In the genomic region with DNA sequence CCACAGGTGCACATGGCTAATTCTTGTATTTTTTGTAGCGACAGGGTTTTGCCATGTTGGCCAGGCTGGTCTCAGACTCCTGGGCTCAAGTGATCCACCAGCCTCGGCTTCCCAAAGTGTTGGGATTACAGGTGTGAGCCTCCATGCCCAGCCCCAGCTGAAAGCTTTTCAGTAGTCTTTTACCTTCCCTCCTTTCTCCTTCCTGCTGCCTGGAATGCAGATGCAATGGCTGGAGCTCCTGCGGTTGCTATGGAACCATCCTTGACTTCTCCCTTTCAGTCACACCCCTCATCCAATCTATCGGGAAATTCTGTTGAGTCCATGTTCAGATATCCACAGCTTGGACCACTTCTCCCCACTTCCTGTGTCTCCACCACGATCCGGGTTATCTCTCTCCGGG, we compare ENCODE assay signal across 2 cellular contexts.
A peak's percentile ranks its signal among the peaks of the same experiment; 100 is the strongest.
TF ChIP-seq lines count a peak whose summit lies in the region.

No MANE protein-coding gene starts in this region.

TF ChIP-seq in HepG2, 621 proteins besides CTCF, POLR2A, EP300 and RAD21:
- TF ChIP-seq ZNF180 (CRISPR knock-in tag; IDR thresholded peaks at IDR 0.05; ENCODE audit: borderline replicate concordance, low read depth) = no peak
- no peak for TF ChIP-seq ZNF253 (CRISPR knock-in tag; IDR thresholded peaks at IDR 0.05; ENCODE audit: borderline replicate concordance)
- no peak for TF ChIP-seq ZNF224 (CRISPR knock-in tag; IDR thresholded peaks at IDR 0.05)
- no peak for TF ChIP-seq KAT2B (IDR thresholded peaks at IDR 0.05; ENCODE audit: borderline replicate concordance, low read depth, low read length)
- no peak for TF ChIP-seq FOXO1 (CRISPR knock-in tag; IDR thresholded peaks at IDR 0.05)
- no peak for TF ChIP-seq SALL1 (CRISPR knock-in tag; IDR thresholded peaks at IDR 0.05)
- TF ChIP-seq, protein P1, sequence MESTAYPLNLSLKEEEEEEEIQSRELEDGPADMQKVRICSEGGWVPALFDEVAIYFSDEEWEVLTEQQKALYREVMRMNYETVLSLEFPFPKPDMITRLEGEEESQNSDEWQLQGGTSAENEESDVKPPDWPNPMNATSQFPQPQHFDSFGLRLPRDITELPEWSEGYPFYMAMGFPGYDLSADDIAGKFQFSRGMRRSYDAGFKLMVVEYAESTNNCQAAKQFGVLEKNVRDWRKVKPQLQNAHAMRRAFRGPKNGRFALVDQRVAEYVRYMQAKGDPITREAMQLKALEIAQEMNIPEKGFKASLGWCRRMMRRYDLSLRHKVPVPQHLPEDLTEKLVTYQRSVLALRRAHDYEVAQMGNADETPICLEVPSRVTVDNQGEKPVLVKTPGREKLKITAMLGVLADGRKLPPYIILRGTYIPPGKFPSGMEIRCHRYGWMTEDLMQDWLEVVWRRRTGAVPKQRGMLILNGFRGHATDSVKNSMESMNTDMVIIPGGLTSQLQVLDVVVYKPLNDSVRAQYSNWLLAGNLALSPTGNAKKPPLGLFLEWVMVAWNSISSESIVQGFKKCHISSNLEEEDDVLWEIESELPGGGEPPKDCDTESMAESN (CRISPR knock-in tag; conservative IDR thresholded peaks at IDR 0.05) = no peak
- TF ChIP-seq ZNF547 (CRISPR knock-in tag; IDR thresholded peaks at IDR 0.05) = no peak
- TF ChIP-seq SRY (CRISPR knock-in tag; IDR thresholded peaks at IDR 0.05) = no peak
- TF ChIP-seq HOXD1 (CRISPR knock-in tag; IDR thresholded peaks at IDR 0.05) = no peak
- no peak for TF ChIP-seq MXD4 (CRISPR knock-in tag; IDR thresholded peaks at IDR 0.05)
- no peak for TF ChIP-seq PAF1 (CRISPR knock-in tag; IDR thresholded peaks at IDR 0.05)
- TF ChIP-seq ATF1 (CRISPR knock-in tag; IDR thresholded peaks at IDR 0.05) = no peak
- TF ChIP-seq FOXP1 (IDR thresholded peaks at IDR 0.05) = no peak
- no peak for TF ChIP-seq FOXP1 (CRISPR knock-in tag; IDR thresholded peaks at IDR 0.05)
- TF ChIP-seq TSC22D2 (CRISPR knock-in tag; IDR thresholded peaks at IDR 0.05; ENCODE audit: borderline replicate concordance) = no peak
- no peak for TF ChIP-seq SNRNP70 (IDR thresholded peaks at IDR 0.05; ENCODE audit: low read depth, low read length)
- TF ChIP-seq PPARG (CRISPR knock-in tag; conservative IDR thresholded peaks at IDR 0.05) = no peak
- TF ChIP-seq PCBP2 (optimal IDR thresholded peaks at IDR 0.05; ENCODE audit: low read depth, low read length, poor library complexity, severe bottlenecking) = no peak
- no peak for TF ChIP-seq E2F5 (CRISPR knock-in tag; conservative IDR thresholded peaks at IDR 0.05)

TF ChIP-seq in K562, 482 proteins besides CTCF, POLR2A, EP300 and RAD21:
- no peak for TF ChIP-seq MECOM (CRISPR knock-in tag; IDR thresholded peaks at IDR 0.05)
- TF ChIP-seq, protein P2, sequence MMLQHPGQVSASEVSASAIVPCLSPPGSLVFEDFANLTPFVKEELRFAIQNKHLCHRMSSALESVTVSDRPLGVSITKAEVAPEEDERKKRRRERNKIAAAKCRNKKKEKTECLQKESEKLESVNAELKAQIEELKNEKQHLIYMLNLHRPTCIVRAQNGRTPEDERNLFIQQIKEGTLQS (IDR thresholded peaks at IDR 0.05) = no peak
- TF ChIP-seq, protein P2 (CRISPR knock-in tag; conservative IDR thresholded peaks at IDR 0.05) = no peak
- no peak for TF ChIP-seq RBM22 (IDR thresholded peaks at IDR 0.05; ENCODE audit: low read depth, low read length, poor library complexity, severe bottlenecking)
- TF ChIP-seq HLTF (IDR thresholded peaks at IDR 0.05) = peak; percentile 68
- TF ChIP-seq KLF6 (CRISPR knock-in tag; IDR thresholded peaks at IDR 0.05; ENCODE audit: borderline replicate concordance) = no peak
- TF ChIP-seq, protein P3, sequence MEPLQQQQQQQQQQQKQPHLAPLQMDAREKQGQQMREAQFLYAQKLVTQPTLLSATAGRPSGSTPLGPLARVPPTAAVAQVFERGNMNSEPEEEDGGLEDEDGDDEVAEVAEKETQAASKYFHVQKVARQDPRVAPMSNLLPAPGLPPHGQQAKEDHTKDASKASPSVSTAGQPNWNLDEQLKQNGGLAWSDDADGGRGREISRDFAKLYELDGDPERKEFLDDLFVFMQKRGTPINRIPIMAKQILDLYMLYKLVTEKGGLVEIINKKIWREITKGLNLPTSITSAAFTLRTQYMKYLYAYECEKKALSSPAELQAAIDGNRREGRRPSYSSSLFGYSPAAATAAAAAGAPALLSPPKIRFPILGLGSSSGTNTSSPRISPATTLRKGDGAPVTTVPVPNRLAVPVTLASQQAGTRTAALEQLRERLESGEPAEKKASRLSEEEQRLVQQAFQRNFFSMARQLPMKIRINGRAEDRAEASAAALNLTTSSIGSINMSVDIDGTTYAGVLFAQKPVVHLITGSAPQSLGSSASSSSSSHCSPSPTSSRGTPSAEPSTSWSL (CRISPR knock-in tag; IDR thresholded peaks at IDR 0.05; ENCODE audit: borderline replicate concordance) = no peak
- TF ChIP-seq MCM5 (IDR thresholded peaks at IDR 0.05; ENCODE audit: low read depth) = no peak
- TF ChIP-seq ZBTB1 (CRISPR knock-in tag; IDR thresholded peaks at IDR 0.05; ENCODE audit: borderline replicate concordance, low read depth) = no peak
- no peak for TF ChIP-seq CHD2 (IDR thresholded peaks at IDR 0.05; ENCODE audit: low read depth, low read length)
- no peak for TF ChIP-seq PHTF2 (CRISPR knock-in tag; IDR thresholded peaks at IDR 0.05)
- TF ChIP-seq ZFP36 (IDR thresholded peaks at IDR 0.05; ENCODE audit: low read depth, low read length, partially characterized antibody) = no peak
- TF ChIP-seq NR1H2 (CRISPR knock-in tag; IDR thresholded peaks at IDR 0.05) = no peak
- no peak for TF ChIP-seq DMBX1 (CRISPR knock-in tag; IDR thresholded peaks at IDR 0.05; ENCODE audit: borderline replicate concordance)
- peak in 1 of 2 experiments; percentile 29; a peak in 2 of 4 replicates for TF ChIP-seq KDM1A (IDR thresholded peaks at IDR 0.05)
- 0 out of 2 replicates have a peak, but pooled peaks have one; percentile 17 for TF ChIP-seq BCOR (IDR thresholded peaks at IDR 0.05)
- TF ChIP-seq E2F3 (CRISPR knock-in tag; IDR thresholded peaks at IDR 0.05) = no peak
- TF ChIP-seq MTA3 (IDR thresholded peaks at IDR 0.05; ENCODE audit: borderline replicate concordance) = no peak
- TF ChIP-seq CHD1 (IDR thresholded peaks at IDR 0.05; ENCODE audit: low read length) = no peak
- TF ChIP-seq, protein P4, sequence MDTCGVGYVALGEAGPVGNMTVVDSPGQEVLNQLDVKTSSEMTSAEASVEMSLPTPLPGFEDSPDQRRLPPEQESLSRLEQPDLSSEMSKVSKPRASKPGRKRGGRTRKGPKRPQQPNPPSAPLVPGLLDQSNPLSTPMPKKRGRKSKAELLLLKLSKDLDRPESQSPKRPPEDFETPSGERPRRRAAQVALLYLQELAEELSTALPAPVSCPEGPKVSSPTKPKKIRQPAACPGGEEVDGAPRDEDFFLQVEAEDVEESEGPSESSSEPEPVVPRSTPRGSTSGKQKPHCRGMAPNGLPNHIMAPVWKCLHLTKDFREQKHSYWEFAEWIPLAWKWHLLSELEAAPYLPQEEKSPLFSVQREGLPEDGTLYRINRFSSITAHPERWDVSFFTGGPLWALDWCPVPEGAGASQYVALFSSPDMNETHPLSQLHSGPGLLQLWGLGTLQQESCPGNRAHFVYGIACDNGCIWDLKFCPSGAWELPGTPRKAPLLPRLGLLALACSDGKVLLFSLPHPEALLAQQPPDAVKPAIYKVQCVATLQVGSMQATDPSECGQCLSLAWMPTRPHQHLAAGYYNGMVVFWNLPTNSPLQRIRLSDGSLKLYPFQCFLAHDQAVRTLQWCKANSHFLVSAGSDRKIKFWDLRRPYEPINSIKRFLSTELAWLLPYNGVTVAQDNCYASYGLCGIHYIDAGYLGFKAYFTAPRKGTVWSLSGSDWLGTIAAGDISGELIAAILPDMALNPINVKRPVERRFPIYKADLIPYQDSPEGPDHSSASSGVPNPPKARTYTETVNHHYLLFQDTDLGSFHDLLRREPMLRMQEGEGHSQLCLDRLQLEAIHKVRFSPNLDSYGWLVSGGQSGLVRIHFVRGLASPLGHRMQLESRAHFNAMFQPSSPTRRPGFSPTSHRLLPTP (IDR thresholded peaks at IDR 0.05; ENCODE audit: borderline replicate concordance, extremely low read depth, insufficient read length) = no peak
- TF ChIP-seq MCM2 (IDR thresholded peaks at IDR 0.05; ENCODE audit: low read depth) = no peak
- no peak for TF ChIP-seq XRCC3 (IDR thresholded peaks at IDR 0.05)
- TF ChIP-seq PHB (CRISPR knock-in tag; IDR thresholded peaks at IDR 0.05) = no peak
- TF ChIP-seq, protein P5, sequence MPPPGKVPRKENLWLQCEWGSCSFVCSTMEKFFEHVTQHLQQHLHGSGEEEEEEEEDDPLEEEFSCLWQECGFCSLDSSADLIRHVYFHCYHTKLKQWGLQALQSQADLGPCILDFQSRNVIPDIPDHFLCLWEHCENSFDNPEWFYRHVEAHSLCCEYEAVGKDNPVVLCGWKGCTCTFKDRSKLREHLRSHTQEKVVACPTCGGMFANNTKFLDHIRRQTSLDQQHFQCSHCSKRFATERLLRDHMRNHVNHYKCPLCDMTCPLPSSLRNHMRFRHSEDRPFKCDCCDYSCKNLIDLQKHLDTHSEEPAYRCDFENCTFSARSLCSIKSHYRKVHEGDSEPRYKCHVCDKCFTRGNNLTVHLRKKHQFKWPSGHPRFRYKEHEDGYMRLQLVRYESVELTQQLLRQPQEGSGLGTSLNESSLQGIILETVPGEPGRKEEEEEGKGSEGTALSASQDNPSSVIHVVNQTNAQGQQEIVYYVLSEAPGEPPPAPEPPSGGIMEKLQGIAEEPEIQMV (tag; conservative IDR thresholded peaks at IDR 0.05; ENCODE audit: low read depth) = no peak
